Comparison of ENCODE assay signal across 8 cellular contexts in genomic region chr1:229558460-229559335, GRCh38. TPM values are rescaled to one million over a fixed set of nuclear protein-coding genes. Genes with fewer than 3 reads are reported as not detected.
A peak's percentile ranks its signal among the peaks of the same experiment; 100 is the strongest.
DNase-seq lines count a peak whose midpoint lies in the region; ATAC-seq, FAIRE-seq and TF ChIP-seq lines count a peak whose summit lies in the region.

Gene ABCB10 (minus strand): TSS chr1:229558707. CDS start chr1:229558652, 55 bp downstream.

- peak; percentile 78 for TF ChIP-seq CTCF in kidney (IDR thresholded peaks at IDR 0.05; ENCODE audit: borderline replicate concordance, extremely low read depth, insufficient read depth)

- FAIRE-seq in kidney (lab: Jason Lieb, UNC) = no peak

- H3K27ac ChIP-seq in kidney (ENCODE audit: low read depth in 2 of 2, low read length in 2 of 2) = peak within 1 kb of the TSS; percentile 77 to 81

- intact Hi-C loops in kidney (cut with DNase I) = no loop called here

- no peaks in the 10 kb centered on the region for H3K9me3 ChIP-seq in kidney (ENCODE audit: control insufficient read depth in 1 of 2, low read length in 2 of 2)

- H3K4me1 ChIP-seq in kidney (ENCODE audit: control insufficient read depth in 1 of 2, insufficient read depth in 1 of 2, low read depth in 1 of 2, low read length in 2 of 2) = peaks cover 0 to 17% of the 10 kb centered on the region in 2 donors

- ATAC-seq in GM19035 (IDR thresholded peaks at IDR 0.05; ENCODE audit: unreplicated experiment) = peak; percentile 87
- ATAC-seq in HG03354 (IDR thresholded peaks at IDR 0.05; ENCODE audit: poor library complexity, severe bottlenecking, unreplicated experiment) = peak; percentile 77

- H3K4me3 ChIP-seq in kidney (ENCODE audit: low read length in 2 of 2) = peak within 1 kb of the TSS; percentile 79 to 89

- H3K9ac ChIP-seq in kidney (ENCODE audit: low read length in 2 of 2) = peak within 1 kb of the TSS; percentile 5 to 63

- no peaks in the 10 kb centered on the region for H3K36me3 ChIP-seq in kidney (ENCODE audit: control insufficient read depth in 1 of 2, insufficient read depth in 2 of 2, low read length in 2 of 2)

- DNase-seq in Ammon's horn (ENCODE audit: low spot score) (peak; percentile 95), NCI-H446 (lab: John Stamatoyannopoulos, UW) (peak; percentile 96 to 99), cerebellum (ENCODE audit: low spot score) (peak; percentile 95), kidney (peak; percentile 98)
- peak; percentile 88 for DNase-seq in activated CD4-positive, CD25-positive, alpha-beta regulatory T cell treated with anti-CD3 and anti-CD28 coated beads, Interleukin-2, amount 50 U/mL, for 72 hours
- peak; percentile 93 for DNase-seq in stimulated activated CD4-positive, alpha-beta T cell treated with anti-CD3 and anti-CD28 coated beads, Interleukin-15, amount 100 ng/mL, for 24 hours

RNA-seq across cellular contexts. Expression of gene ABCB10, which starts in this region (rescaled TPM):
- 17.4 TPM for total RNA-seq in cerebellum
- 15.4 TPM for total RNA-seq in kidney
- 4.5 TPM for polyA plus RNA-seq in kidney (ENCODE audit: insufficient read depth, low read depth, low replicate concordance)

Comparison
In these comparisons a context has a peak if more than half of its experiments do, and no peak if none do; other contexts are left out.
1. Peak in every context shown above with its lines: DNase-seq, ATAC-seq, H3K4me3 ChIP-seq and H3K27ac ChIP-seq.